ENCODE assay signal across 10 cellular contexts in the genomic region with DNA sequence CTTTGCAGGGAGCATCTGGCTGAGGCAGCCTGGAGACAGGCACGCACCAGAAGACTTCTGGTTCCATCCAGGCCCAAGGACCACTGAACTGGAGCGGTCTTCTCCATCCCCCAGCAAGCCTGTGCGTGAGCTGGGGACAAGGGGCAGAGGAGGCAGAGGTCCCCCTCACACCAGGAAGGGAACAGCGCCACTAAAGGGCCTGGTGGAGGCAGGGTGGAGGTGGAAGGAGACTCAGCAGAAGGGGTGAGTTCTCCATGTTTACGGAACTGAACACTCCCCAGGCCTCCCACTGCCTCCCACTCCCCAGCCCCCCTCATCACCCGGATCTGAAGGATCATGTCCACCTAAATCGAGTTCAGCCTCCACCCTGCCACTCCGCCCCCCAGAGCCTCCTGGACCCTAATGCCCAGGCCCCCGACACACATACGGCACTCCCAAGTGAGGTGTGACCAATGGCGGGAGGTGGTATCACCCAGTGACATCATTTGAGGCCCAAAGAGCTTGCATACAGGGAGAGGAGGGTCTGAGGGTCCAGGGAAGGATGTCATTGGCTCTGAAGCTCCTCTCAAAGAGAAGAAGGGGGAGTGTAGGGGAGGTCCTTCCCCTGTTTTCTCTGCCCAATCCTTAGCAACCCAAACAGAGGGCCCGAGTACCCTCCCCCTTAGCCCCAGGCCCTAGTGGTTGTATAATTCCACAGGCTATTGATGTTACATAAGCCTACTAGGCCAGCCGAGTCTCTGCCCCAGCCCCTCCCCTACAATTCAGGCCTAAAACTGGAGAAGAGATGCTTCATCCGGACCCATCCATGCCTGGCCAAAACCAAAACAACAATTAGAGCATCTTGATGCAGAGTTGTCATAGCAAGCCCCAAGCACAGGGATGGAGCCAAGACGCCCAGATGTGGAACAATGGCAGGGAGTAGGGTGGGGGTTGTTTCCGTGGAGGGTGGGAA. TPM values are rescaled to one million over a fixed set of nuclear protein-coding genes. Genes with fewer than 3 reads are reported as not detected.
DNase-seq lines count a peak whose midpoint lies in the region; ATAC-seq lines count a peak whose summit lies in the region.
"Had no signal": no experiment of that assay in that cellular context is flagged by ENCODE, and none has a peak within 500 bp of the region (broad histone marks: within the 10 kb centered on the region; RNA-seq: fewer than 3 reads in every experiment).

No MANE protein-coding gene starts in this region.

- no peak overlapping the region for H3K27ac Mint-ChIP-seq in T-helper 17 cell

- peaks cover 6% of the 10 kb centered on the region for H3K36me3 Mint-ChIP-seq in T-helper 17 cell (ENCODE audit: low read depth)

- in situ Hi-C loops in G401 (cut with HindIII; ENCODE audit: low sequenced_read_pairs) = no loop called here

- intact Hi-C loops in Right ventricle myocardium superior (cut with DNase I) = no loop called here

- peaks cover 20% of the 10 kb centered on the region for H3K4me1 Mint-ChIP-seq in T-helper 17 cell

- DNase-seq in G401 (ENCODE audit: low spot score) = peak; percentile 90
- DNase-seq in T-helper 17 cell = no peak
- DNase-seq in Right ventricle myocardium superior = no peak
- DNase-seq in nucleus accumbens (lab: John Stamatoyannopoulos, UW) = peak in 44 of 56 donors; percentile 24 to 86 (median 63)
- DNase-seq in NOMO-1 treated with dmso at 0.1 percent for 144 hours (lab: John Stamatoyannopoulos, UW; ENCODE audit: unreplicated experiment) = no peak
- DNase-seq in NCI-H2029 treated with DMSO at 0.1 percent for 48 hours (lab: John Stamatoyannopoulos, UW) = no peak
- DNase-seq in DMS79 (lab: John Stamatoyannopoulos, UW) = no peak
- DNase-seq: activated naive CD4-positive, alpha-beta T cell treated with anti-CD3 and anti-CD28 coated beads, Interleukin-2, amount 50 U/mL, for 16 hours; NCI-H524 had no signal

- ATAC-seq in T-helper 17 cell (no peak), Right ventricle myocardium superior (ENCODE audit: poor library complexity) (peak; percentile 39), GM18502 (IDR thresholded peaks at IDR 0.05; ENCODE audit: poor library complexity, unreplicated experiment) (no peak)

- H3K9me3 ChIP-seq in T-helper 17 cell (ENCODE audit: control insufficient read depth, low read length, poor library complexity, severe bottlenecking) = no peaks in the 10 kb centered on the region

- H3K27me3 Mint-ChIP-seq in T-helper 17 cell = peaks cover 38% of the 10 kb centered on the region

- H3K4me3 Mint-ChIP-seq in T-helper 17 cell = peak overlapping the region; percentile 92

RNA-seq across cellular contexts. Expression of a gene that starts 1.0 kb away (rescaled TPM):
- total RNA-seq in G401 (2014; rRNA removed; shearing (Covaris generic)) = not detected in 2 replicates
- under 1 TPM; 0.05 to 0.68 TPM for total RNA-seq in T-helper 17 cell
- 10.6 TPM for total RNA-seq in Right ventricle myocardium superior

RNA-seq across cellular contexts. Expression of a gene that starts 47.9 kb away (rescaled TPM):
- total RNA-seq in G401 (2014; rRNA removed; shearing (Covaris generic)) = not detected in 2 replicates
- total RNA-seq in T-helper 17 cell (not detected), Right ventricle myocardium superior (not detected)

RNA-seq across cellular contexts. Expression of a gene that starts 59.0 kb away (rescaled TPM):
- not detected in 2 replicates for total RNA-seq in G401 (2014; rRNA removed; shearing (Covaris generic))
- total RNA-seq in T-helper 17 cell = not detected
- 0.38 TPM for total RNA-seq in Right ventricle myocardium superior

RNA-seq across cellular contexts. Expression of a gene that starts 59.8 kb away (rescaled TPM):
- total RNA-seq in G401 (2014; rRNA removed; shearing (Covaris generic)) = 1.9 and 2.8 TPM in 2 replicates
- total RNA-seq in T-helper 17 cell (1 to 10 TPM; 3.6 to 4.9 TPM), Right ventricle myocardium superior (2.4 TPM)

Comparison
In these comparisons a context has a peak if more than half of its experiments do, and no peak if none do; other contexts are left out.
1. DNase-seq: peak in G401 (single experiment) and nucleus accumbens (44 of 56); none in T-helper 17 cell (0 of 3), Right ventricle myocardium superior (single experiment), NOMO-1 treated with dmso at 0.1 percent for 144 hours (single experiment), NCI-H2029 treated with DMSO at 0.1 percent for 48 hours (single experiment) and DMS79 (single experiment).